In genomic region chr5:98527846-98528245, GRCh38 we compare ENCODE assay signal across 36 cellular contexts.
"Had no signal": no experiment of that assay in that cellular context is flagged by ENCODE, and none has a peak within 500 bp of the region (broad histone marks: within the 10 kb centered on the region; RNA-seq: fewer than 3 reads in every experiment).

No MANE protein-coding gene starts in this region.

- H3K27ac Mint-ChIP-seq: activated B cell treated with CpG ODN at 0.5 μM for 24 hours; activated CD4-positive, alpha-beta memory T cell treated with anti-CD3 and anti-CD28 coated beads for 36 hours; activated CD4-positive, alpha-beta T cell treated with anti-CD3 and anti-CD28 coated beads, Interleukin-2, amount 10 ng/mL, durations not matched to agents 24 days and 14 days; activated CD8-positive, alpha-beta T cell treated with anti-CD3 and anti-CD28 coated beads for 36 hours; activated naive CD4-positive, alpha-beta T cell treated with anti-CD3 and anti-CD28 coated beads for 36 hours; activated naive CD4-positive, alpha-beta T cell treated with anti-CD3 and anti-CD28 coated beads, Interleukin-2, amount 50 U/mL, for 72 hours; activated naive CD8-positive, alpha-beta T cell treated with anti-CD3 and anti-CD28 coated beads for 36 hours; activated T-cell treated with anti-CD3 and anti-CD28 coated beads, Interleukin-2, amount 50 U/mL, for 72 hours; activated T-helper 1 cell treated with anti-CD3 and anti-CD28 coated beads, Interleukin-12 subunit alpha, Interleukin-12 subunit beta, Interleukin-2, Interleukin-4 antibody, amounts not matched to agents 30 ng/mL and 10 ng/mL and 1 ng/mL, durations not matched to agents 14 hours and 24 hours and 36 hours; activated T-helper 17 cell treated with anti-CD3 and anti-CD28 coated beads, Interleukin-2, amount 50 U/mL, for 72 hours; brain; T-helper 1 cell treated with Interleukin-12 subunit alpha and Interleukin-12 subunit beta and Interleukin-4 antibody, amounts not matched to agents 30 μg/mL and 1 μg/mL, for 36 hours; T-helper 2 cell treated with Interferon-gamma antibody and Interleukin-4, amounts not matched to agents 5 μg/mL and 100 μg/mL, for 36 hours had no signal

- H3K4me1 Mint-ChIP-seq: activated B cell treated with CpG ODN at 0.5 μM for 24 hours; activated CD4-positive, alpha-beta T cell treated with anti-CD3 and anti-CD28 coated beads, Interleukin-2, amount 10 ng/mL, durations not matched to agents 24 days and 14 days; activated naive CD8-positive, alpha-beta T cell treated with anti-CD3 and anti-CD28 coated beads for 36 hours; activated T-helper 17 cell treated with anti-CD3 and anti-CD28 coated beads, Interleukin-2, amount 50 U/mL, for 72 hours; central memory CD8-positive, alpha-beta T cell had no signal

- H3K36me3 ChIP-seq: adrenal gland, ascending aorta, cardiac muscle cell had no signal

- H3K4me3 ChIP-seq: adrenal gland, ascending aorta, cardiac muscle cell had no signal

- H3K27me3 Mint-ChIP-seq: activated B cell treated with CpG ODN at 0.5 μM for 24 hours; central memory CD8-positive, alpha-beta T cell had no signal

- DNase-seq: activated B cell treated with CpG ODN at 0.5 μM for 24 hours; activated CD4-positive, alpha-beta memory T cell treated with anti-CD3 and anti-CD28 coated beads for 36 hours; activated CD4-positive, alpha-beta T cell treated with anti-CD3 and anti-CD28 coated beads for 4 hours; activated CD4-positive, alpha-beta T cell treated with anti-CD3 and anti-CD28 coated beads, Interleukin-2, amount 10 ng/mL, durations not matched to agents 24 days and 14 days; activated CD4-positive, alpha-beta T cell treated with anti-CD3 and anti-CD28 coated beads, Interleukin-2, amount 50 U/mL, for 1 hour; activated CD4-positive, alpha-beta T cell treated with anti-CD3 and anti-CD28 coated beads, Interleukin-2, amount 50 U/mL, for 4 hours; activated CD4-positive, CD25-positive, alpha-beta regulatory T cell treated with anti-CD3 and anti-CD28 coated beads, Interleukin-2, amount 50 U/mL, for 72 hours; activated CD8-positive, alpha-beta memory T cell treated with anti-CD3 and anti-CD28 coated beads, Interleukin-2, amount 50 U/mL, for 4 hours; activated CD8-positive, alpha-beta T cell treated with anti-CD3 and anti-CD28 coated beads for 36 hours; activated effector memory CD4-positive, alpha-beta T cell treated with anti-CD3 and anti-CD28 coated beads, Interleukin-2, amount 50 U/mL, for 16 hours; activated gamma-delta T cell treated with Interleukin-2 at 50 U/mL for 16 hours; activated naive CD4-positive, alpha-beta T cell; activated naive CD4-positive, alpha-beta T cell treated with anti-CD3 and anti-CD28 coated beads for 36 hours; activated naive CD4-positive, alpha-beta T cell treated with anti-CD3 and anti-CD28 coated beads, Interleukin-2, amount 50 U/mL, for 16 hours; activated naive CD8-positive, alpha-beta T cell treated with anti-CD3 and anti-CD28 coated beads for 36 hours; activated T-cell treated with anti-CD3 and anti-CD28 coated beads for 4 hours; activated T-cell treated with anti-CD3 and anti-CD28 coated beads, Interleukin-2, amount 50 U/mL, for 1 hour; activated T-cell treated with anti-CD3 and anti-CD28 coated beads, Interleukin-2, amount 50 U/mL, for 4 hours; activated T-cell treated with anti-CD3 and anti-CD28 coated beads, Interleukin-2, amount 50 U/mL, for 72 hours; adrenal gland; amniotic stem cell; caudate nucleus; cerebellar nuclear complex; T-helper 1 cell; T-helper 2 cell; T-helper 9 cell had no signal

- H3K9me3 Mint-ChIP-seq: activated B cell treated with CpG ODN at 0.5 μM for 24 hours; activated CD4-positive, alpha-beta memory T cell treated with anti-CD3 and anti-CD28 coated beads for 36 hours; activated CD4-positive, alpha-beta T cell treated with anti-CD3 and anti-CD28 coated beads, Interleukin-2, amount 10 ng/mL, durations not matched to agents 24 days and 14 days; activated CD8-positive, alpha-beta T cell treated with anti-CD3 and anti-CD28 coated beads for 36 hours; activated naive CD4-positive, alpha-beta T cell treated with anti-CD3 and anti-CD28 coated beads for 36 hours; activated naive CD4-positive, alpha-beta T cell treated with anti-CD3 and anti-CD28 coated beads, Interleukin-2, amount 50 U/mL, for 72 hours; activated naive CD8-positive, alpha-beta T cell treated with anti-CD3 and anti-CD28 coated beads for 36 hours; activated T-cell treated with anti-CD3 and anti-CD28 coated beads, Interleukin-2, amount 50 U/mL, for 4 hours; activated T-helper 1 cell treated with anti-CD3 and anti-CD28 coated beads, Interleukin-12 subunit alpha, Interleukin-12 subunit beta, Interleukin-2, Interleukin-4 antibody, amounts not matched to agents 30 ng/mL and 10 ng/mL and 1 ng/mL, durations not matched to agents 14 hours and 24 hours and 36 hours; activated T-helper 17 cell treated with anti-CD3 and anti-CD28 coated beads, Interleukin-2, amount 50 U/mL, for 72 hours; brain; T-helper 1 cell treated with Interleukin-12 subunit alpha and Interleukin-12 subunit beta and Interleukin-4 antibody, amounts not matched to agents 30 μg/mL and 1 μg/mL, for 36 hours; T-helper 2 cell treated with Interferon-gamma antibody and Interleukin-4, amounts not matched to agents 5 μg/mL and 100 μg/mL, for 36 hours had no signal

- H3K27me3 ChIP-seq: adrenal gland, ascending aorta, cardiac muscle cell had no signal

- ATAC-seq: activated CD8-positive, alpha-beta T cell treated with anti-CD3 and anti-CD28 coated beads for 36 hours; activated naive CD4-positive, alpha-beta T cell treated with anti-CD3 and anti-CD28 coated beads, Interleukin-2, amount 50 U/mL, for 72 hours; activated T-cell treated with anti-CD3 and anti-CD28 coated beads, Interleukin-2, amount 50 U/mL, for 4 hours; activated T-cell treated with anti-CD3 and anti-CD28 coated beads, Interleukin-2, amount 50 U/mL, for 72 hours; activated T-helper 17 cell treated with anti-CD3 and anti-CD28 coated beads, Interleukin-2, amount 50 U/mL, for 72 hours had no signal

- H3K27ac ChIP-seq: adrenal gland, ascending aorta, cardiac muscle cell, VCaP had no signal

- H3K9me3 ChIP-seq: adrenal gland, ascending aorta had no signal

- H3K4me3 Mint-ChIP-seq: activated B cell treated with CpG ODN at 0.5 μM for 24 hours; activated CD4-positive, alpha-beta memory T cell treated with anti-CD3 and anti-CD28 coated beads for 36 hours; activated CD4-positive, alpha-beta T cell treated with anti-CD3 and anti-CD28 coated beads, Interleukin-2, amount 10 ng/mL, durations not matched to agents 24 days and 14 days; activated CD8-positive, alpha-beta T cell treated with anti-CD3 and anti-CD28 coated beads for 36 hours; activated naive CD4-positive, alpha-beta T cell treated with anti-CD3 and anti-CD28 coated beads for 36 hours; activated naive CD8-positive, alpha-beta T cell treated with anti-CD3 and anti-CD28 coated beads for 36 hours; activated T-cell treated with anti-CD3 and anti-CD28 coated beads, Interleukin-2, amount 50 U/mL, for 4 hours; activated T-cell treated with anti-CD3 and anti-CD28 coated beads, Interleukin-2, amount 50 U/mL, for 72 hours; activated T-helper 1 cell treated with anti-CD3 and anti-CD28 coated beads, Interleukin-12 subunit alpha, Interleukin-12 subunit beta, Interleukin-2, Interleukin-4 antibody, amounts not matched to agents 30 ng/mL and 10 ng/mL and 1 ng/mL, durations not matched to agents 14 hours and 24 hours and 36 hours; activated T-helper 17 cell treated with anti-CD3 and anti-CD28 coated beads, Interleukin-2, amount 50 U/mL, for 72 hours; brain; central memory CD8-positive, alpha-beta T cell; T-helper 1 cell treated with Interleukin-12 subunit alpha and Interleukin-12 subunit beta and Interleukin-4 antibody, amounts not matched to agents 30 μg/mL and 1 μg/mL, for 36 hours; T-helper 2 cell treated with Interferon-gamma antibody and Interleukin-4, amounts not matched to agents 5 μg/mL and 100 μg/mL, for 36 hours had no signal

- H3K4me1 ChIP-seq: adrenal gland, ascending aorta had no signal

- H3K36me3 Mint-ChIP-seq: activated CD4-positive, alpha-beta memory T cell treated with anti-CD3 and anti-CD28 coated beads for 36 hours; activated naive CD4-positive, alpha-beta T cell treated with anti-CD3 and anti-CD28 coated beads, Interleukin-2, amount 50 U/mL, for 72 hours; activated naive CD8-positive, alpha-beta T cell treated with anti-CD3 and anti-CD28 coated beads for 36 hours; brain had no signal
